ENCODE assay signal across 24 cellular contexts in genomic region chr5:122839731-122840130, GRCh38.
"Had no signal": no experiment of that assay in that cellular context is flagged by ENCODE, and none has a peak within 500 bp of the region (broad histone marks: within the 10 kb centered on the region; RNA-seq: fewer than 3 reads in every experiment).

No MANE protein-coding gene starts in this region.

- H2AFZ ChIP-seq: neural progenitor cell, parathyroid adenoma had no signal

- H3K27ac ChIP-seq: neural progenitor cell, ovary, parathyroid adenoma, psoas muscle, right lobe of liver, sigmoid colon, stomach, thoracic aorta, thyroid gland, transverse colon, upper lobe of left lung, vagina had no signal

- H3K79me2 ChIP-seq: parathyroid adenoma had no signal

- DNase-seq: natural killer cell; occipital lobe; ovary; posterior cingulate gyrus; psoas muscle; right cardiac atrium; right lobe of liver; sigmoid colon; small intestine; stimulated activated CD4-positive, alpha-beta T cell treated with anti-CD3 and anti-CD28 coated beads, Interleukin-15, amount 100 ng/mL, for 24 hours; stimulated activated CD4-positive, alpha-beta T cell treated with anti-CD3 and anti-CD28 coated beads, Interleukin-2, amount 100 ng/mL, for 24 hours; stimulated activated CD4-positive, alpha-beta T cell treated with anti-CD3 and anti-CD28 coated beads, Interleukin-2, amount 100 ng/mL, for 48 hours; stimulated activated CD4-positive, alpha-beta T cell treated with anti-CD3 and anti-CD28 coated beads, Interleukin-4, amount 100 ng/mL, for 24 hours; stimulated activated naive B cell treated with anti-CD40 and anti-IgM and Interleukin-4, amounts not matched to agents 10 μg/mL and 1 μg/mL and 100 μg/mL, for 72 hours; stimulated activated naive CD4-positive, alpha-beta T cell treated with Interleukin-2 at 50 U/mL for 16 hours; stomach; thyroid gland; transverse colon; upper lobe of left lung had no signal

- H3K27me3 ChIP-seq: ovary, right lobe of liver, sigmoid colon, stomach, thyroid gland, transverse colon, upper lobe of left lung, vagina had no signal

- H3K4me3 ChIP-seq: neural progenitor cell, ovary, psoas muscle, right lobe of liver, sigmoid colon, stomach, thoracic aorta, thyroid gland, transverse colon, upper lobe of left lung, vagina had no signal

- H3K9ac ChIP-seq: neural progenitor cell, parathyroid adenoma had no signal

- H3K4me2 ChIP-seq: neural progenitor cell had no signal

- H3K36me3 ChIP-seq: neural progenitor cell, ovary, right lobe of liver, sigmoid colon, stomach, thoracic aorta, thyroid gland, transverse colon, upper lobe of left lung, vagina had no signal

- H3K9me3 ChIP-seq: ovary, psoas muscle, right lobe of liver, sigmoid colon, stomach, thoracic aorta, thyroid gland, transverse colon, upper lobe of left lung, vagina had no signal

- ATAC-seq: natural killer cell; psoas muscle; right cardiac atrium; right lobe of liver; stimulated activated effector memory CD8-positive, alpha-beta T cell treated with anti-CD3 and anti-CD28 coated beads, Interleukin-12 subunit alpha, Interleukin-12 subunit beta, amount 100 ng/mL, for 72 hours; stimulated activated naive B cell treated with anti-CD40 and anti-IgM and Interleukin-4, amounts not matched to agents 10 μg/mL and 1 μg/mL and 100 μg/mL, for 72 hours had no signal
